ENCODE assay signal across 21 cellular contexts in the genomic region with DNA sequence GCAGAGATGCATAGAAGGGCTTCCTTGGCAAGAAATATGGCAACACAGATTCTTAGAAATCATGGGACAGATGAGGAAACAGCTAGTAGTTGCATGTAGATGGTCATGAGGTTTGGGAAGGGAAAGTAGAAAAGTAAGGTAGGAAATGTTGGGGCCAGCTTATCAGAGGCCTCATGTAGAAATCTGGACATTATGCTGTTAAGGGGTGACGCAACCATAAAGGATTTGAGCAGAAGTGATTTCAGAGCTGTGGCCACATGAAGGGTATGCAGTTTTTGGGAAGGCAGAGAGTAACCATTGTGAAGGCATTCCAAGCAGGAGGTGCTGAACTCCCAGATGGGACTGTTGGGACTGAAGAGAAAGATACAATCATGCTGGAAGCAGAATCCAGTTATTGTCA.
"Had no signal": no experiment of that assay in that cellular context is flagged by ENCODE, and none has a peak within 500 bp of the region (broad histone marks: within the 10 kb centered on the region; RNA-seq: fewer than 3 reads in every experiment).

No MANE protein-coding gene starts in this region.

- H3K4me3 ChIP-seq: gastrocnemius medialis, left lung, mucosa of descending colon, sigmoid colon, testis, upper lobe of left lung had no signal

- H3K4me1 ChIP-seq: gastrocnemius medialis, parathyroid adenoma, sigmoid colon, testis, upper lobe of left lung had no signal

- ATAC-seq: gastrocnemius medialis; left lung; mucosa of descending colon; stimulated activated memory B cell treated with anti-CD40 and anti-IgM and Interleukin-4, amounts not matched to agents 10 μg/mL and 1 μg/mL and 100 μg/mL, for 72 hours had no signal

- DNase-seq: activated CD4-positive, alpha-beta T cell treated with anti-CD3 and anti-CD28 coated beads, Interleukin-2, amount 50 U/mL, for 4 hours; activated naive CD4-positive, alpha-beta T cell treated with Interleukin-2 at 50 U/mL for 16 hours; activated naive CD8-positive, alpha-beta T cell treated with anti-CD3 and anti-CD28 coated beads, Interleukin-2, amount 10 ng/mL, durations not matched to agents 7 days and 5 days; activated T-cell treated with anti-CD3 and anti-CD28 coated beads, Interleukin-2, amount 50 U/mL, for 24 hours; caudate nucleus; gastrocnemius medialis; head of caudate nucleus; kidney; left lung; mammary epithelial cell; mucosa of descending colon; naive B cell; sigmoid colon; stimulated activated CD4-positive, alpha-beta T cell treated with anti-CD3 and anti-CD28 coated beads, Interleukin-4, amount 100 ng/mL, for 24 hours; testis; upper lobe of left lung had no signal

- H3K36me3 ChIP-seq: gastrocnemius medialis, left lung, sigmoid colon, upper lobe of left lung had no signal

- H3K27ac ChIP-seq: gastrocnemius medialis, left lung, parathyroid adenoma, sigmoid colon, testis, upper lobe of left lung had no signal

- H3K9me3 ChIP-seq: gastrocnemius medialis, mucosa of descending colon, sigmoid colon, testis, upper lobe of left lung had no signal

- H3K27me3 ChIP-seq: gastrocnemius medialis, left lung, sigmoid colon, testis, upper lobe of left lung had no signal

- H3K4me3 Mint-ChIP-seq: activated naive CD8-positive, alpha-beta T cell treated with anti-CD3 and anti-CD28 coated beads, Interleukin-2, amount 10 ng/mL, durations not matched to agents 7 days and 5 days; activated T-cell treated with anti-CD3 and anti-CD28 coated beads, Interleukin-2, amount 50 U/mL, for 24 hours; brain; naive B cell; stimulated activated memory B cell treated with anti-CD40 and anti-IgM and Interleukin-4, amounts not matched to agents 10 μg/mL and 1 μg/mL and 100 μg/mL, for 72 hours; T-helper 2 cell treated with Interferon-gamma antibody and Interleukin-4, amounts not matched to agents 5 μg/mL and 100 μg/mL, for 36 hours had no signal

- H3K27me3 Mint-ChIP-seq: activated naive CD8-positive, alpha-beta T cell treated with anti-CD3 and anti-CD28 coated beads, Interleukin-2, amount 10 ng/mL, durations not matched to agents 7 days and 5 days; activated T-cell treated with anti-CD3 and anti-CD28 coated beads, Interleukin-2, amount 50 U/mL, for 24 hours; naive B cell; stimulated activated memory B cell treated with anti-CD40 and anti-IgM and Interleukin-4, amounts not matched to agents 10 μg/mL and 1 μg/mL and 100 μg/mL, for 72 hours had no signal

- H3K4me1 Mint-ChIP-seq: brain had no signal

- H3K27ac Mint-ChIP-seq: activated naive CD8-positive, alpha-beta T cell treated with anti-CD3 and anti-CD28 coated beads, Interleukin-2, amount 10 ng/mL, durations not matched to agents 7 days and 5 days; activated T-cell treated with anti-CD3 and anti-CD28 coated beads, Interleukin-2, amount 50 U/mL, for 24 hours; activated T-helper 2 cell treated with anti-CD3 and anti-CD28 coated beads, Interferon-gamma antibody, Interleukin-2, Interleukin-4, amounts not matched to agents 10 μg/mL and 5 μg/mL and 100 μg/mL, durations not matched to agents 14 hours and 24 hours and 36 hours; brain; stimulated activated memory B cell treated with anti-CD40 and anti-IgM and Interleukin-4, amounts not matched to agents 10 μg/mL and 1 μg/mL and 100 μg/mL, for 72 hours; T-helper 2 cell treated with Interferon-gamma antibody and Interleukin-4, amounts not matched to agents 5 μg/mL and 100 μg/mL, for 36 hours had no signal
